ENCODE assay signal across 14 cellular contexts in genomic region chrX:43974076-43974475, GRCh38. TPM values are rescaled to one million over a fixed set of nuclear protein-coding genes. Genes with fewer than 3 reads are reported as not detected.
A peak's percentile ranks its signal among the peaks of the same experiment; 100 is the strongest.
DNase-seq lines count a peak whose midpoint lies in the region; ATAC-seq, FAIRE-seq and TF ChIP-seq lines count a peak whose summit lies in the region.
"Had no signal": no experiment of that assay in that cellular context is flagged by ENCODE, and none has a peak within 500 bp of the region (broad histone marks: within the 10 kb centered on the region; RNA-seq: fewer than 3 reads in every experiment).

No MANE protein-coding gene starts in this region.

- DNase-seq in A549 (ENCODE audit: low read depth in 1 of 2, low spot score in 1 of 2) (no peak), HFFc6 (no peak), breast epithelium (ENCODE audit: low spot score in 2 of 2) (no peak), T1000 (lab: John Stamatoyannopoulos, UW) (no peak), cerebellar cortex (ENCODE audit: low spot score) (no peak), NCI-H510A (lab: John Stamatoyannopoulos, UW) (no peak), D341Med (ENCODE audit: low spot score) (no peak)
- DNase-seq in naive thymus-derived CD4-positive, alpha-beta T cell, result no peak
- DNase-seq: activated gamma-delta T cell treated with Interleukin-2 at 50 U/mL for 16 hours, DND-41, SW 1271, upper lobe of right lung had no signal

- TF ChIP-seq RAD21 in A549 (conservative IDR thresholded peaks at IDR 0.05 in 1 of 2, IDR thresholded peaks at IDR 0.05 in 1 of 2), result no peak

- no peak overlapping the region for H3K27ac Mint-ChIP-seq in HFFc6
- H3K27ac Mint-ChIP-seq in naive thymus-derived CD4-positive, alpha-beta T cell, result no peak overlapping the region

- H3K27ac ChIP-seq in A549 (no peak overlapping the region), breast epithelium (no peak overlapping the region)
- no peak overlapping the region for H3K27ac ChIP-seq in naive thymus-derived CD4-positive, alpha-beta T cell (ENCODE audit: low read depth, low read length)
- H3K27ac ChIP-seq: upper lobe of right lung had no signal

- no peaks in the 10 kb centered on the region for H3K36me3 Mint-ChIP-seq in HFFc6 (ENCODE audit: low read depth)
- peaks cover 0 to 4% (median 0%) of the 10 kb centered on the region in 5 donors for H3K36me3 Mint-ChIP-seq in naive thymus-derived CD4-positive, alpha-beta T cell

- H3K4me3 ChIP-seq in A549 (no peak overlapping the region), breast epithelium (peak overlapping the region in 2 of 3 donors; percentile 41 to 55)
- no peak overlapping the region for H3K4me3 ChIP-seq in naive thymus-derived CD4-positive, alpha-beta T cell (ENCODE audit: low read length)

- H3K9me3 ChIP-seq in A549 (no peaks in the 10 kb centered on the region), breast epithelium (no peaks in the 10 kb centered on the region)
- H3K9me3 ChIP-seq in naive thymus-derived CD4-positive, alpha-beta T cell (ENCODE audit: control insufficient read depth in 2 of 3, low read length in 3 of 3), result no peaks in the 10 kb centered on the region
- H3K9me3 ChIP-seq: upper lobe of right lung had no signal

- intact Hi-C loops in breast epithelium (cut with DNase I; ENCODE audit: low total_unique reads), result loop anchor here (5.0 kb wide), 1 partner anchor 278 kb away; no protein-coding TSS in a partner anchor
- intact Hi-C loops in naive thymus-derived CD4-positive, alpha-beta T cell (cut with micrococcal nuclease), result no loop called here

- H3K27me3 Mint-ChIP-seq in HFFc6 (ENCODE audit: insufficient read depth), result no peaks in the 10 kb centered on the region
- H3K27me3 Mint-ChIP-seq in naive thymus-derived CD4-positive, alpha-beta T cell, result peaks cover 10 to 31% (median 20%) of the 10 kb centered on the region in 5 donors

- no peak for TF ChIP-seq POLR2A in A549 (IDR thresholded peaks at IDR 0.05; ENCODE audit: low read length)
- no peak for TF ChIP-seq POLR2A in breast epithelium (IDR thresholded peaks at IDR 0.05)

- peaks cover 12% of the 10 kb centered on the region; the same call in 2 of the 3 replicates for H3K4me1 ChIP-seq in A549
- H3K4me1 ChIP-seq in breast epithelium, result no peaks in the 10 kb centered on the region
- no peaks in the 10 kb centered on the region for H3K4me1 ChIP-seq in naive thymus-derived CD4-positive, alpha-beta T cell (ENCODE audit: control insufficient read depth in 2 of 2, insufficient read depth in 2 of 2, low read length in 2 of 2)
- H3K4me1 ChIP-seq: upper lobe of right lung had no signal

- peak overlapping the region; percentile 82 for H3K4me3 Mint-ChIP-seq in HFFc6
- peak overlapping the region in 9 of 10 donors; percentile 66 to 83 (median 76) for H3K4me3 Mint-ChIP-seq in naive thymus-derived CD4-positive, alpha-beta T cell

- TF ChIP-seq CTCF in A549 (IDR thresholded peaks at IDR 0.05) (no peak), HFFc6 (IDR thresholded peaks at IDR 0.05) (no peak), breast epithelium (IDR thresholded peaks at IDR 0.05) (no peak)

- H3K4me2 ChIP-seq in A549, result 0 out of 3 replicates have a peak overlapping the region, but pooled peaks have one; percentile 4

- CTCF ChIA-PET in A549 (lab: Yijun Ruan, JAX), result no interaction called here
- CTCF ChIA-PET in naive thymus-derived CD4-positive, alpha-beta T cell (lab: Charles Lee), result no interaction called here

- H3K36me3 ChIP-seq in breast epithelium, result no peaks in the 10 kb centered on the region
- no peaks in the 10 kb centered on the region for H3K36me3 ChIP-seq in naive thymus-derived CD4-positive, alpha-beta T cell (ENCODE audit: control insufficient read depth in 2 of 3, insufficient read depth in 3 of 3, low read length in 3 of 3)
- H3K36me3 ChIP-seq: upper lobe of right lung had no signal

- POLR2A ChIA-PET in A549 (lab: Yijun Ruan, JAX), result no interaction called here
- POLR2A ChIA-PET in naive thymus-derived CD4-positive, alpha-beta T cell (lab: Charles Lee), result interaction anchor here (0.6 kb wide), 1 partner anchor 402 kb away, joined by 3 read pairs; no protein-coding TSS in a partner anchor

- no peak for FAIRE-seq in A549 (lab: Jason Lieb, UNC)

- 24% methylated on average over 2 of the region's 2 CpGs for WGBS in A549 (ENCODE audit: missing lambda C conversion rate)

- TF ChIP-seq EP300 in A549 (IDR thresholded peaks at IDR 0.05), result no peak

- peaks cover 0 to 54% of the 10 kb centered on the region in 2 donors for H3K27me3 ChIP-seq in breast epithelium
- no peaks in the 10 kb centered on the region for H3K27me3 ChIP-seq in naive thymus-derived CD4-positive, alpha-beta T cell (ENCODE audit: control insufficient read depth in 2 of 2, insufficient read depth in 2 of 2, low read length in 2 of 2)
- H3K27me3 ChIP-seq: upper lobe of right lung had no signal

- ATAC-seq in A549, result no peak
- no peak for ATAC-seq in naive thymus-derived CD4-positive, alpha-beta T cell
- ATAC-seq: upper lobe of right lung had no signal

- peaks cover 55% of the 10 kb centered on the region for H3K4me1 Mint-ChIP-seq in HFFc6 (ENCODE audit: low read depth)
- peaks cover 0 to 11% (median 9%) of the 10 kb centered on the region in 7 donors for H3K4me1 Mint-ChIP-seq in naive thymus-derived CD4-positive, alpha-beta T cell

- H3K9me3 Mint-ChIP-seq in HFFc6, result no peaks in the 10 kb centered on the region
- H3K9me3 Mint-ChIP-seq in naive thymus-derived CD4-positive, alpha-beta T cell, result peaks cover 0 to 1% (median 0%) of the 10 kb centered on the region in 11 donors

TF ChIP-seq in A549, 52 proteins besides CTCF, POLR2A, EP300 and RAD21:
- TF ChIP-seq ZC3H11A (IDR thresholded peaks at IDR 0.05), result no peak
- no peak for TF ChIP-seq ATOH8 (CRISPR knock-in tag; IDR thresholded peaks at IDR 0.05; ENCODE audit: low read depth)
- TF ChIP-seq PHF8 (IDR thresholded peaks at IDR 0.05; ENCODE audit: borderline replicate concordance, low read depth), result no peak
- TF ChIP-seq ZNF302 (CRISPR knock-in tag; IDR thresholded peaks at IDR 0.05), result no peak
- no peak for TF ChIP-seq NFE2L2 (conservative IDR thresholded peaks at IDR 0.05; ENCODE audit: low read length)
- no peak for TF ChIP-seq HOXB13 (CRISPR knock-in tag; IDR thresholded peaks at IDR 0.05; ENCODE audit: low read depth)
- no peak for TF ChIP-seq RNF2 (IDR thresholded peaks at IDR 0.05; ENCODE audit: borderline replicate concordance, low read depth)
- TF ChIP-seq GATA3 (IDR thresholded peaks at IDR 0.05; ENCODE audit: borderline replicate concordance), result no peak
- TF ChIP-seq E2F6 (IDR thresholded peaks at IDR 0.05; ENCODE audit: borderline replicate concordance, low read depth), result no peak
- no peak for TF ChIP-seq NPAS2 (CRISPR knock-in tag; IDR thresholded peaks at IDR 0.05; ENCODE audit: borderline replicate concordance)
- TF ChIP-seq CHD4 (IDR thresholded peaks at IDR 0.05; ENCODE audit: borderline replicate concordance), result no peak
- TF ChIP-seq ESRRA (IDR thresholded peaks at IDR 0.05; ENCODE audit: borderline replicate concordance, low read length), result no peak
- TF ChIP-seq SMC3 (IDR thresholded peaks at IDR 0.05), result no peak
- TF ChIP-seq CBX8 (IDR thresholded peaks at IDR 0.05), result no peak
- TF ChIP-seq EHF (CRISPR knock-in tag; IDR thresholded peaks at IDR 0.05), result no peak
- no peak for TF ChIP-seq FOXS1 (CRISPR knock-in tag; IDR thresholded peaks at IDR 0.05)
- no peak for TF ChIP-seq HOXB5 (CRISPR knock-in tag; IDR thresholded peaks at IDR 0.05)
TF ChIP-seq in A549: peak in this region for 0.

RNA-seq across cellular contexts. Expression of gene NDP, which starts 0.9 kb away (rescaled TPM):
- polyA plus RNA-seq in A549 (2011; rRNA removed) (not detected in 2 replicates), A549 (2017; fragmentation: RNase III; extraction: RNeasy Plus Mini Kit Qiagen cat#74134 plus additional on column Dnase treatment) (not detected in 3 replicates)
- not detected in 2 replicates for polyA plus RNA-seq in A549 (2012; cell fraction: cytosol; rRNA removed)
- not detected in 2 replicates for polyA plus RNA-seq in A549 (2012; cell fraction: nucleus; rRNA removed)
- polyA minus RNA-seq in A549 (2011; rRNA and poly(A)+ RNA removed), result not detected in 2 replicates
- under 1 TPM in 2 of 6 experiments, not detected in 4; 0.09 to 0.31 TPM for total RNA-seq in HFFc6 (2021; fragmentation: NEBNext Ultra II Directional; extraction: Animal tissue kit (Norgen Biotek cat#: 25700))
- 1 to 10 TPM in 1 of 3 donors, under 1 TPM in 1, not detected in 1; 0.66 to 4.0 TPM for total RNA-seq in breast epithelium
- total RNA-seq in naive thymus-derived CD4-positive, alpha-beta T cell, result not detected
- not detected for polyA plus RNA-seq in naive thymus-derived CD4-positive, alpha-beta T cell
- total RNA-seq: lung microvascular endothelial cell, osteocyte, upper lobe of right lung had no signal

Comparison
In these comparisons a context has a peak if more than half of its experiments do, and no peak if none do; other contexts are left out.
1. H3K4me3 ChIP-seq: peak in breast epithelium (2 of 3); none in A549 (single experiment) and naive thymus-derived CD4-positive, alpha-beta T cell (single experiment).